In the genomic region with DNA sequence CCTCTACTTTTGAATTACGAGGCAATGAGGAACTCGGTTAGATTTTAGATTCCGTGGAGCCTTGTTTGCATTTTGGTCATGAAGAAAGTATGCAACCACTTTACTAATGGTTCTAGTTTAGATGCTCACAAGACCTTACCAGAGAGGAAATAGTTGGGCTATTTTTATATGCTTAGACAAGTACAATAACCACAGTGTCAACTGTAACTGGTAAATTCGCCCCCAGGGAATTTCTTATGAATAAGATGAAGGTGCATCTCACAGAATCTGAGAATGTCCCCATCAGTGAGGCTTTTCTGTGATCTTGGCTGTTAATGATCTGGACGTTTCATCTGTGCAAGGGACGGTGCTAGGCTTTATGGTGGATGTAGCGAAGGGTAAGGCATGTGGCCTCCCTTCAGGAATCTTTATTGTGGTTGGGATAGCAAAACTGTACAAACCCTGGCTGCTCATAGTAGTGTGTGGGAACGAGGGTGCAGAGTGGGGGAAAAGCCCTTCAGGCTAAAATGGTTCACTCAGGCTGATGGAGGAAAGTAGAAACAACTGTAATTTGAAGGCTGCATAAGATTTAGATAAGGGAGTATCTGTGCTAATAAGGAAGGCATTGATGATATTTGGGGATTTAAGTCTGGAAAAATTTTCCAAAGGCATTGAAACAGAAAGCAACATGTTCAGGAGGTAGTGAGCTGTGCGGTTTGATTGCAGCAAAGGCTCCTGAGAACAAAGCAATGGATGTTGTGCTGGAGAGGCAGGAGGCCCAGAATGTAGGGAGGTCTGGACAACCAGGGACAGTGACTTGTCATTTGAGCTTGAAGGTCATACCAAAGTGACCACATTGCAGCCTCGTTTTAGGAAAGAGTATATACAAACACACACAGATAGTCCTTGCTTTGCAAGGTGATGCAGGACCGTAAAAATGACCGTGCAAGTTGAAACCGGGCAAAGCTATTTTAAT, we compare ENCODE assay signal across 8 cellular contexts. TPM values are rescaled to one million over a fixed set of nuclear protein-coding genes. Genes with fewer than 3 reads are reported as not detected.
DNase-seq lines count a peak whose midpoint lies in the region; ATAC-seq and TF ChIP-seq lines count a peak whose summit lies in the region.

No MANE protein-coding gene starts in this region.

- no peak for TF ChIP-seq POLR2A in HCT116 (IDR thresholded peaks at IDR 0.05; ENCODE audit: borderline replicate concordance, extremely low read depth, insufficient read depth, insufficient read length)

- no peak for TF ChIP-seq CTCF in HCT116 (IDR thresholded peaks at IDR 0.05 in 2 of 3, conservative IDR thresholded peaks at IDR 0.05 in 1 of 3; ENCODE audit: borderline replicate concordance in 1 of 3, insufficient read depth in 1 of 3, low read depth in 2 of 3, low read length in 2 of 3)
- TF ChIP-seq CTCF in brain microvascular endothelial cell (IDR thresholded peaks at IDR 0.05; ENCODE audit: low read depth, low read length, missing control alignments) = no peak
- TF ChIP-seq CTCF in parathyroid adenoma (IDR thresholded peaks at IDR 0.05) = no peak

- peaks cover 11% of the 10 kb centered on the region in 2 experiments; a peak in 3 of 4 replicates for H3K4me1 ChIP-seq in HCT116 (ENCODE audit: control insufficient read depth in 1 of 2, insufficient read depth in 2 of 2, low read length in 2 of 2)
- H3K4me1 ChIP-seq in parathyroid adenoma = peaks cover 4% of the 10 kb centered on the region

- H3K9me2 ChIP-seq in HCT116 (ENCODE audit: insufficient read depth) = no peaks in the 10 kb centered on the region

- H2AFZ ChIP-seq in HCT116 (ENCODE audit: low read depth, low read length, poor library complexity, severe bottlenecking) = no peak overlapping the region
- H2AFZ ChIP-seq in parathyroid adenoma = no peak overlapping the region

- in situ Hi-C loops in brain microvascular endothelial cell (cut with HindIII; ENCODE audit: low pct_ligation_motif_present, low sequenced_read_pairs) = no loop called here

- no peak overlapping the region for H3K4me3 ChIP-seq in HCT116 (replicated peaks in 1 of 2; ENCODE audit: low read depth in 1 of 2, low read length in 2 of 2)
- no peak overlapping the region for H3K4me3 ChIP-seq in brain microvascular endothelial cell (ENCODE audit: low read depth, low read length)
- no peak overlapping the region for H3K4me3 ChIP-seq in parathyroid adenoma (ENCODE audit: low read depth, low read length)

- H3K27ac ChIP-seq in HCT116 (ENCODE audit: low read depth, low read length) (peak overlapping the region; percentile 8), brain microvascular endothelial cell (peak overlapping the region; percentile 23), parathyroid adenoma (peak overlapping the region; percentile 24)

- H3K79me2 ChIP-seq in HCT116 (ENCODE audit: insufficient read depth, low read length) (peaks cover 94% of the 10 kb centered on the region), parathyroid adenoma (peaks cover 9% of the 10 kb centered on the region)

- H3K27me3 ChIP-seq in HCT116 (ENCODE audit: insufficient read depth, low read length) (no peaks in the 10 kb centered on the region), brain microvascular endothelial cell (replicated peaks) (no peaks in the 10 kb centered on the region), parathyroid adenoma (ENCODE audit: control insufficient read depth, insufficient read depth, low read length) (no peaks in the 10 kb centered on the region)

- H3K9me3 ChIP-seq in HCT116 (ENCODE audit: control insufficient read depth in 1 of 2, insufficient read depth in 1 of 2, low read depth in 1 of 2, low read length in 2 of 2) (no peaks in the 10 kb centered on the region), parathyroid adenoma (ENCODE audit: control insufficient read depth, low read length) (no peaks in the 10 kb centered on the region)

- ATAC-seq in GM18511 (IDR thresholded peaks at IDR 0.05; ENCODE audit: unreplicated experiment) (peak; percentile 91), HCT116 (peak; percentile 49; the same call in 1 of the 2 replicates)

- CTCF ChIA-PET in HCT116 (lab: Charles Lee) = no interaction called here

- intact Hi-C loops in HCT116 (cut with micrococcal nuclease) = no loop called here

- H3K4me2 ChIP-seq in HCT116 (ENCODE audit: low read length) (peak overlapping the region; percentile 5; the same call in 1 of the 2 replicates), parathyroid adenoma (ENCODE audit: low read length) (no peak overlapping the region)

- H3K9ac ChIP-seq in HCT116 (ENCODE audit: low read length) (no peak overlapping the region), parathyroid adenoma (no peak overlapping the region)

- TF ChIP-seq RAD21 in HCT116 (IDR thresholded peaks at IDR 0.05; ENCODE audit: low read depth) = no peak

- H3K36me3 ChIP-seq in HCT116 (ENCODE audit: control insufficient read depth in 1 of 2, insufficient read depth in 2 of 2, low read length in 2 of 2) (no peaks in the 10 kb centered on the region), brain microvascular endothelial cell (replicated peaks) (no peaks in the 10 kb centered on the region), parathyroid adenoma (ENCODE audit: control insufficient read depth, insufficient read depth, low read length) (no peaks in the 10 kb centered on the region)

- POLR2A ChIA-PET in HCT116 (lab: Charles Lee) = no interaction called here

- RAD21 ChIA-PET in HCT116 (lab: Charles Lee; ENCODE audit: low non-redundant PET in 1 of 2, low total read pairs in 2 of 2, uncharacterized antibody in 2 of 2, unreplicated experiment in 2 of 2) = no interaction called here

- DNase-seq in HCT116 (ENCODE audit: low read depth, low spot score) = no peak
- peak; percentile 93 for DNase-seq in M059J (ENCODE audit: low read depth)
- peak; percentile 46 for DNase-seq in brain microvascular endothelial cell
- DNase-seq in stimulated activated CD8-positive, alpha-beta memory T cell treated with anti-CD3 and anti-CD28 coated beads, Interleukin-4, amount 100 ng/mL, for 48 hours = no peak
- DNase-seq in NCI-H82 (lab: John Stamatoyannopoulos, UW) = no peak
- no peak for DNase-seq in stimulated activated CD4-positive, alpha-beta T cell treated with anti-CD3 and anti-CD28 coated beads, Interleukin-4, amount 100 ng/mL, for 4 hours

- H4K20me1 ChIP-seq in HCT116 (ENCODE audit: insufficient read depth) = peaks cover 8% of the 10 kb centered on the region; the same call in 1 of the 2 replicates

- no TSS peak for BruUV-seq in HCT116 (replicated peaks; lab: Mats Ljungman, UMichigan)

TF ChIP-seq in HCT116, 20 proteins besides CTCF, POLR2A, EP300 and RAD21:
- TF ChIP-seq JUND (IDR thresholded peaks at IDR 0.05) (no peak), POLR2AphosphoS5 (IDR thresholded peaks at IDR 0.05; ENCODE audit: low read depth, low read length) (no peak), EZH2 (IDR thresholded peaks at IDR 0.05) (no peak), ATF3 (IDR thresholded peaks at IDR 0.05) (no peak), CBX3 (IDR thresholded peaks at IDR 0.05; ENCODE audit: low read depth) (no peak), ELF1 (IDR thresholded peaks at IDR 0.05; ENCODE audit: borderline replicate concordance, low read depth) (no peak), EGR1 (IDR thresholded peaks at IDR 0.05; ENCODE audit: low read depth) (no peak), ZNF274 (IDR thresholded peaks at IDR 0.05; ENCODE audit: low read depth, low read length) (no peak), FOSL1 (IDR thresholded peaks at IDR 0.05; ENCODE audit: low read depth) (no peak), TCF7L2 (IDR thresholded peaks at IDR 0.05; ENCODE audit: borderline replicate concordance, extremely low read depth, insufficient read depth, insufficient read length) (no peak), SP1 (IDR thresholded peaks at IDR 0.05; ENCODE audit: low read depth) (no peak), CEBPB (IDR thresholded peaks at IDR 0.05; ENCODE audit: low read depth) (no peak)
- TF ChIP-seq, protein P1, sequence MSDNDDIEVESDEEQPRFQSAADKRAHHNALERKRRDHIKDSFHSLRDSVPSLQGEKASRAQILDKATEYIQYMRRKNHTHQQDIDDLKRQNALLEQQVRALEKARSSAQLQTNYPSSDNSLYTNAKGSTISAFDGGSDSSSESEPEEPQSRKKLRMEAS (IDR thresholded peaks at IDR 0.05) = no peak
- TF ChIP-seq, protein P2, sequence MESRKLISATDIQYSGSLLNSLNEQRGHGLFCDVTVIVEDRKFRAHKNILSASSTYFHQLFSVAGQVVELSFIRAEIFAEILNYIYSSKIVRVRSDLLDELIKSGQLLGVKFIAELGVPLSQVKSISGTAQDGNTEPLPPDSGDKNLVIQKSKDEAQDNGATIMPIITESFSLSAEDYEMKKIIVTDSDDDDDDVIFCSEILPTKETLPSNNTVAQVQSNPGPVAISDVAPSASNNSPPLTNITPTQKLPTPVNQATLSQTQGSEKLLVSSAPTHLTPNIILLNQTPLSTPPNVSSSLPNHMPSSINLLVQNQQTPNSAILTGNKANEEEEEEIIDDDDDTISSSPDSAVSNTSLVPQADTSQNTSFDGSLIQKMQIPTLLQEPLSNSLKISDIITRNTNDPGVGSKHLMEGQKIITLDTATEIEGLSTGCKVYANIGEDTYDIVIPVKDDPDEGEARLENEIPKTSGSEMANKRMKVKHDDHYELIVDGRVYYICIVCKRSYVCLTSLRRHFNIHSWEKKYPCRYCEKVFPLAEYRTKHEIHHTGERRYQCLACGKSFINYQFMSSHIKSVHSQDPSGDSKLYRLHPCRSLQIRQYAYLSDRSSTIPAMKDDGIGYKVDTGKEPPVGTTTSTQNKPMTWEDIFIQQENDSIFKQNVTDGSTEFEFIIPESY (IDR thresholded peaks at IDR 0.05; ENCODE audit: extremely low read depth, insufficient replicate concordance, low read length) = no peak

RNA-seq across cellular contexts. Expression of gene UBAC2, which starts 28.4 kb away (rescaled TPM):
- total RNA-seq in HCT116 (2021; ENCODE audit: unreplicated experiment) = 67.4 TPM
- 60.0 and 66.1 TPM in 2 replicates for polyA plus RNA-seq in HCT116 (2012)
- 46.0 and 61.5 TPM in 2 replicates for total RNA-seq in M059J (2014; rRNA removed; shearing (Covaris generic))

RNA-seq across cellular contexts. Expression of gene GPR18, which starts 29.2 kb away (rescaled TPM):
- not detected for total RNA-seq in HCT116 (2021; ENCODE audit: unreplicated experiment)
- 0.05 and 0.09 TPM in 2 replicates for polyA plus RNA-seq in HCT116 (2012)
- total RNA-seq in M059J (2014; rRNA removed; shearing (Covaris generic)) = not detected in 2 replicates

Comparison
In these comparisons a context has a peak if more than half of its experiments do, and no peak if none do; other contexts are left out.
1. DNase-seq: peak in M059J (single experiment) and brain microvascular endothelial cell (single experiment); none in HCT116 (single experiment), stimulated activated CD8-positive, alpha-beta memory T cell treated with anti-CD3 and anti-CD28 coated beads, Interleukin-4, amount 100 ng/mL, for 48 hours (single experiment), NCI-H82 (single experiment) and stimulated activated CD4-positive, alpha-beta T cell treated with anti-CD3 and anti-CD28 coated beads, Interleukin-4, amount 100 ng/mL, for 4 hours (0 of 2).
2. Peak in every context shown above with its lines, with median percentiles within 50 percentile points of each other: H3K27ac ChIP-seq.